Comparison of ENCODE assay signal across 1 cellular context in the genomic region with DNA sequence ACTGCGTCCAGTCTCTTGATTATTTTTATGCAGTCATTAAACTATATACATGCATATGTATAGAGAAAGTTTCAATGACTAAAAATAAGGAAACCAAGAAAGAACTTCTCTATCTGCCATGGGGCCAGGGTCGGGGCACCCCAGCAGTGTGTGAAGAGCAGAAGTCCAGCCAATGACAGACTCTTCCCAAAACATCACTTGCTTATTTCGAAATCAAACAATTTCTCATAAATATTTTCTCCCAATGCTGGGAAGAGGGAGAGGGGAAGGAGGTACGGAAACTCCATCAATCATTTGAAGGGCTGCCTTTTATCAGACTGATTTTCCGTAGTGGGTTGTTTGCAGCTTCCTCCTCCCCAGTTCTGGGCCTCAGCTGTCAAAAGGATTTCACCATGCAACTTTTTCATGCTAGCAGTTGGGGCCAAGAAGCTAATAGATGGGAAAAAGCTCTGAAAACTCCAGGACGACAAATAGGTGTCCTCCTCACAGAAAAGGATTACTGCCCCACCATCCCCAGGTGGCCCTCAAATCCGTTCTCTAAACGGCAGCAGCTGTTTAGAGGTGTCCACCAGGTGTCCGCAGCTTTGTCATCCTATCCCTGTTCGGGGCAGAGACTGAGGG.
TF ChIP-seq lines count a peak whose summit lies in the region.

No MANE protein-coding gene starts in this region.

TF ChIP-seq in HepG2, 621 proteins besides CTCF, POLR2A, EP300 and RAD21 (continues in another document):
- TF ChIP-seq RXRB (CRISPR knock-in tag; IDR thresholded peaks at IDR 0.05; ENCODE audit: borderline replicate concordance) (peak; percentile 24; the same call in 1 of the 2 replicates), ZNF629 (CRISPR knock-in tag; conservative IDR thresholded peaks at IDR 0.05) (no peak), NFE2 (CRISPR knock-in tag; IDR thresholded peaks at IDR 0.05) (no peak), SIN3A (IDR thresholded peaks at IDR 0.05; ENCODE audit: borderline replicate concordance, low read depth, low read length) (0 out of 2 replicates have a peak, but pooled peaks have one; percentile 11), KLF6 (CRISPR knock-in tag; IDR thresholded peaks at IDR 0.05) (no peak; the same call in 1 of the 2 replicates), MIER2 (CRISPR knock-in tag; IDR thresholded peaks at IDR 0.05) (no peak), ZNF567 (CRISPR knock-in tag; IDR thresholded peaks at IDR 0.05; ENCODE audit: borderline replicate concordance) (no peak), MEF2D (CRISPR knock-in tag; IDR thresholded peaks at IDR 0.05) (0 out of 2 replicates have a peak, but pooled peaks have one; percentile 22), GATAD1 (CRISPR knock-in tag; IDR thresholded peaks at IDR 0.05) (no peak), IKZF1 (IDR thresholded peaks at IDR 0.05) (no peak), PPARG (CRISPR knock-in tag; conservative IDR thresholded peaks at IDR 0.05) (no peak), ZNF496 (CRISPR knock-in tag; IDR thresholded peaks at IDR 0.05; ENCODE audit: insufficient replicate concordance) (no peak), CEBPG (CRISPR knock-in tag; IDR thresholded peaks at IDR 0.05) (no peak), KDM6A (CRISPR knock-in tag; IDR thresholded peaks at IDR 0.05; ENCODE audit: low read depth) (no peak), MXI1 (IDR thresholded peaks at IDR 0.05; ENCODE audit: borderline replicate concordance, low read depth, low read length) (no peak), ZBTB20 (CRISPR knock-in tag; IDR thresholded peaks at IDR 0.05; ENCODE audit: borderline replicate concordance, low read depth) (no peak), NFYB (CRISPR knock-in tag; IDR thresholded peaks at IDR 0.05) (no peak), MEIS2 (CRISPR knock-in tag; IDR thresholded peaks at IDR 0.05) (no peak), ZBTB21 (CRISPR knock-in tag; IDR thresholded peaks at IDR 0.05) (0 out of 2 replicates have a peak, but pooled peaks have one; percentile 7), ZNF441 (CRISPR knock-in tag; IDR thresholded peaks at IDR 0.05; ENCODE audit: borderline replicate concordance) (peak; percentile 23; the same call in 1 of the 2 replicates), JUN (CRISPR knock-in tag; IDR thresholded peaks at IDR 0.05) (no peak), ISX (CRISPR knock-in tag; conservative IDR thresholded peaks at IDR 0.05) (no peak), U2AF1 (optimal IDR thresholded peaks at IDR 0.05; ENCODE audit: low read depth, low read length) (no peak), SUZ12 (IDR thresholded peaks at IDR 0.05; ENCODE audit: low read depth, low read length) (no peak), ZEB1 (IDR thresholded peaks at IDR 0.05; ENCODE audit: insufficient replicate concordance, low read depth) (peak; percentile 32), ZSCAN31 (CRISPR knock-in tag; IDR thresholded peaks at IDR 0.05; ENCODE audit: low read depth) (no peak), TP53 (CRISPR knock-in tag; conservative IDR thresholded peaks at IDR 0.05) (no peak), HNRNPL (IDR thresholded peaks at IDR 0.05; ENCODE audit: low read depth, low read length) (no peak; the same call in 1 of the 2 replicates), STAG1 (CRISPR knock-in tag; IDR thresholded peaks at IDR 0.05) (peak; percentile 28; the same call in 1 of the 2 replicates)
- TF ChIP-seq, protein P1, sequence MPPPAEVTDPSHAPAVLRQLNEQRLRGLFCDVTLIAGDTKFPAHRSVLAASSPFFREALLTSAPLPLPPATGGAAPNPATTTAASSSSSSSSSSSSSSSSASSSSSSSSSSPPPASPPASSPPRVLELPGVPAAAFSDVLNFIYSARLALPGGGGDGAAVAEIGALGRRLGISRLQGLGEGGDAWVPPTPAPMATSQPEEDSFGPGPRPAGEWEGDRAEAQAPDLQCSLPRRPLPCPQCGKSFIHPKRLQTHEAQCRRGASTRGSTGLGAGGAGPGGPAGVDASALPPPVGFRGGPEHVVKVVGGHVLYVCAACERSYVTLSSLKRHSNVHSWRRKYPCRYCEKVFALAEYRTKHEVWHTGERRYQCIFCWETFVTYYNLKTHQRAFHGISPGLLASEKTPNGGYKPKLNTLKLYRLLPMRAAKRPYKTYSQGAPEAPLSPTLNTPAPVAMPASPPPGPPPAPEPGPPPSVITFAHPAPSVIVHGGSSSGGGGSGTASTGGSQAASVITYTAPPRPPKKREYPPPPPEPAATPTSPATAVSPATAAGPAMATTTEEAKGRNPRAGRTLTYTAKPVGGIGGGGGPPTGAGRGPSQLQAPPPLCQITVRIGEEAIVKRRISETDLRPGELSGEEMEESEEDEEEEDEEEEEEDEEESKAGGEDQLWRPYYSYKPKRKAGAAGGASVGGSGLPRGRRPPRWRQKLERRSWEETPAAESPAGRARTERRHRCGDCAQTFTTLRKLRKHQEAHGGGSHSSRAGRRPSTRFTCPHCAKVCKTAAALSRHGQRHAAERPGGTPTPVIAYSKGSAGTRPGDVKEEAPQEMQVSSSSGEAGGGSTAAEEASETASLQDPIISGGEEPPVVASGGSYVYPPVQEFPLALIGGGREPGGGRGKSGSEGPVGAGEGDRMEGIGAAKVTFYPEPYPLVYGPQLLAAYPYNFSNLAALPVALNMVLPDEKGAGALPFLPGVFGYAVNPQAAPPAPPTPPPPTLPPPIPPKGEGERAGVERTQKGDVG (CRISPR knock-in tag; IDR thresholded peaks at IDR 0.05; ENCODE audit: borderline replicate concordance), result no peak
- TF ChIP-seq, protein P2, sequence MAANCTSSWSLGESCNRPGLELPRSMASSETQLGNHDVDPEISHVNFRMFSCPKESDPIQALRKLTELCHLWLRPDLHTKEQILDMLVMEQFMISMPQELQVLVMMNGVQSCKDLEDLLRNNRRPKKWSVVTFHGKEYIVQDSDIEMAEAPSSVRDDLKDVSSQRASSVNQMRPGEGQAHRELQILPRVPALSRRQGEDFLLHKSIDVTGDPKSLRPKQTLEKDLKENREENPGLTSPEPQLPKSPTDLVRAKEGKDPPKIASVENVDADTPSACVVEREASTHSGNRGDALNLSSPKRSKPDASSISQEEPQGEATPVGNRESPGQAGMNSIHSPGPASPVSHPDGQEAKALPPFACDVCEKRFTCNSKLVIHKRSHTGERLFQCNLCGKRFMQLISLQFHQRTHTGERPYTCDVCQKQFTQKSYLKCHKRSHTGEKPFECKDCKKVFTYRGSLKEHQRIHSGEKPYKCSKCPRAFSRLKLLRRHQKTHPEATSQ (CRISPR knock-in tag; IDR thresholded peaks at IDR 0.05; ENCODE audit: borderline replicate concordance), result no peak
- TF ChIP-seq, protein P3, sequence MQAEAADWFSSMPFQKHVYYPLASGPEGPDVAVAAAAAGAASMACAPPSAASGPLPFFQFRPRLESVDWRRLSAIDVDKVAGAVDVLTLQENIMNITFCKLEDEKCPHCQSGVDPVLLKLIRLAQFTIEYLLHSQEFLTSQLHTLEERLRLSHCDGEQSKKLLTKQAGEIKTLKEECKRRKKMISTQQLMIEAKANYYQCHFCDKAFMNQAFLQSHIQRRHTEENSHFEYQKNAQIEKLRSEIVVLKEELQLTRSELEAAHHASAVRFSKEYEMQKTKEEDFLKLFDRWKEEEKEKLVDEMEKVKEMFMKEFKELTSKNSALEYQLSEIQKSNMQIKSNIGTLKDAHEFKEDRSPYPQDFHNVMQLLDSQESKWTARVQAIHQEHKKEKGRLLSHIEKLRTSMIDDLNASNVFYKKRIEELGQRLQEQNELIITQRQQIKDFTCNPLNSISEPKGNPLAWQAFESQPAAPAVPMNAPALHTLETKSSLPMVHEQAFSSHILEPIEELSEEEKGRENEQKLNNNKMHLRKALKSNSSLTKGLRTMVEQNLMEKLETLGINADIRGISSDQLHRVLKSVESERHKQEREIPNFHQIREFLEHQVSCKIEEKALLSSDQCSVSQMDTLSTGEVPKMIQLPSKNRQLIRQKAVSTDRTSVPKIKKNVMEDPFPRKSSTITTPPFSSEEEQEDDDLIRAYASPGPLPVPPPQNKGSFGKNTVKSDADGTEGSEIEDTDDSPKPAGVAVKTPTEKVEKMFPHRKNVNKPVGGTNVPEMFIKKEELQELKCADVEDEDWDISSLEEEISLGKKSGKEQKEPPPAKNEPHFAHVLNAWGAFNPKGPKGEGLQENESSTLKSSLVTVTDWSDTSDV (CRISPR knock-in tag; IDR thresholded peaks at IDR 0.05), result no peak
- TF ChIP-seq, protein P4, sequence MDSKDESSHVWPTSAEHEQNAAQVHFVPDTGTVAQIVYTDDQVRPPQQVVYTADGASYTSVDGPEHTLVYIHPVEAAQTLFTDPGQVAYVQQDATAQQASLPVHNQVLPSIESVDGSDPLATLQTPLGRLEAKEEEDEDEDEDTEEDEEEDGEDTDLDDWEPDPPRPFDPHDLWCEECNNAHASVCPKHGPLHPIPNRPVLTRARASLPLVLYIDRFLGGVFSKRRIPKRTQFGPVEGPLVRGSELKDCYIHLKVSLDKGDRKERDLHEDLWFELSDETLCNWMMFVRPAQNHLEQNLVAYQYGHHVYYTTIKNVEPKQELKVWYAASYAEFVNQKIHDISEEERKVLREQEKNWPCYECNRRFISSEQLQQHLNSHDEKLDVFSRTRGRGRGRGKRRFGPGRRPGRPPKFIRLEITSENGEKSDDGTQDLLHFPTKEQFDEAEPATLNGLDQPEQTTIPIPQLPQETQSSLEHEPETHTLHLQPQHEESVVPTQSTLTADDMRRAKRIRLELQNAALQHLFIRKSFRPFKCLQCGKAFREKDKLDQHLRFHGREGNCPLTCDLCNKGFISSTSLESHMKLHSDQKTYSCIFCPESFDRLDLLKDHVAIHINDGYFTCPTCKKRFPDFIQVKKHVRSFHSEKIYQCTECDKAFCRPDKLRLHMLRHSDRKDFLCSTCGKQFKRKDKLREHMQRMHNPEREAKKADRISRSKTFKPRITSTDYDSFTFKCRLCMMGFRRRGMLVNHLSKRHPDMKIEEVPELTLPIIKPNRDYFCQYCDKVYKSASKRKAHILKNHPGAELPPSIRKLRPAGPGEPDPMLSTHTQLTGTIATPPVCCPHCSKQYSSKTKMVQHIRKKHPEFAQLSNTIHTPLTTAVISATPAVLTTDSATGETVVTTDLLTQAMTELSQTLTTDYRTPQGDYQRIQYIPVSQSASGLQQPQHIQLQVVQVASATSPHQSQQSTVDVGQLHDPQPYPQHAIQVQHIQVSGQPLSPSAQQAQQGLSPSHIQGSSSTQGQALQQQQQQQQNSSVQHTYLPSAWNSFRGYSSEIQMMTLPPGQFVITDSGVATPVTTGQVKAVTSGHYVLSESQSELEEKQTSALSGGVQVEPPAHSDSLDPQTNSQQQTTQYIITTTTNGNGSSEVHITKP (CRISPR knock-in tag; IDR thresholded peaks at IDR 0.05; ENCODE audit: low read depth), result no peak
- TF ChIP-seq, protein P5, sequence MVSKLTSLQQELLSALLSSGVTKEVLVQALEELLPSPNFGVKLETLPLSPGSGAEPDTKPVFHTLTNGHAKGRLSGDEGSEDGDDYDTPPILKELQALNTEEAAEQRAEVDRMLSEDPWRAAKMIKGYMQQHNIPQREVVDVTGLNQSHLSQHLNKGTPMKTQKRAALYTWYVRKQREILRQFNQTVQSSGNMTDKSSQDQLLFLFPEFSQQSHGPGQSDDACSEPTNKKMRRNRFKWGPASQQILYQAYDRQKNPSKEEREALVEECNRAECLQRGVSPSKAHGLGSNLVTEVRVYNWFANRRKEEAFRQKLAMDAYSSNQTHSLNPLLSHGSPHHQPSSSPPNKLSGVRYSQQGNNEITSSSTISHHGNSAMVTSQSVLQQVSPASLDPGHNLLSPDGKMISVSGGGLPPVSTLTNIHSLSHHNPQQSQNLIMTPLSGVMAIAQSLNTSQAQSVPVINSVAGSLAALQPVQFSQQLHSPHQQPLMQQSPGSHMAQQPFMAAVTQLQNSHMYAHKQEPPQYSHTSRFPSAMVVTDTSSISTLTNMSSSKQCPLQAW (CRISPR knock-in tag; IDR thresholded peaks at IDR 0.05), result 0 out of 2 replicates have a peak, but pooled peaks have one; percentile 17
- TF ChIP-seq, protein P6, sequence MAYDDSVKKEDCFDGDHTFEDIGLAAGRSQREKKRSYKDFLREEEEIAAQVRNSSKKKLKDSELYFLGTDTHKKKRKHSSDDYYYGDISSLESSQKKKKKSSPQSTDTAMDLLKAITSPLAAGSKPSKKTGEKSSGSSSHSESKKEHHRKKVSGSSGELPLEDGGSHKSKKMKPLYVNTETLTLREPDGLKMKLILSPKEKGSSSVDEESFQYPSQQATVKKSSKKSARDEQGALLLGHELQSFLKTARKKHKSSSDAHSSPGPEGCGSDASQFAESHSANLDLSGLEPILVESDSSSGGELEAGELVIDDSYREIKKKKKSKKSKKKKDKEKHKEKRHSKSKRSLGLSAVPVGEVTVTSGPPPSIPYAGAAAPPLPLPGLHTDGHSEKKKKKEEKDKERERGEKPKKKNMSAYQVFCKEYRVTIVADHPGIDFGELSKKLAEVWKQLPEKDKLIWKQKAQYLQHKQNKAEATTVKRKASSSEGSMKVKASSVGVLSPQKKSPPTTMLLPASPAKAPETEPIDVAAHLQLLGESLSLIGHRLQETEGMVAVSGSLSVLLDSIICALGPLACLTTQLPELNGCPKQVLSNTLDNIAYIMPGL (CRISPR knock-in tag; IDR thresholded peaks at IDR 0.05; ENCODE audit: borderline replicate concordance in 1 of 2, low read depth in 1 of 2), result no peak; a peak in 1 of 4 replicates
- TF ChIP-seq, protein P7, sequence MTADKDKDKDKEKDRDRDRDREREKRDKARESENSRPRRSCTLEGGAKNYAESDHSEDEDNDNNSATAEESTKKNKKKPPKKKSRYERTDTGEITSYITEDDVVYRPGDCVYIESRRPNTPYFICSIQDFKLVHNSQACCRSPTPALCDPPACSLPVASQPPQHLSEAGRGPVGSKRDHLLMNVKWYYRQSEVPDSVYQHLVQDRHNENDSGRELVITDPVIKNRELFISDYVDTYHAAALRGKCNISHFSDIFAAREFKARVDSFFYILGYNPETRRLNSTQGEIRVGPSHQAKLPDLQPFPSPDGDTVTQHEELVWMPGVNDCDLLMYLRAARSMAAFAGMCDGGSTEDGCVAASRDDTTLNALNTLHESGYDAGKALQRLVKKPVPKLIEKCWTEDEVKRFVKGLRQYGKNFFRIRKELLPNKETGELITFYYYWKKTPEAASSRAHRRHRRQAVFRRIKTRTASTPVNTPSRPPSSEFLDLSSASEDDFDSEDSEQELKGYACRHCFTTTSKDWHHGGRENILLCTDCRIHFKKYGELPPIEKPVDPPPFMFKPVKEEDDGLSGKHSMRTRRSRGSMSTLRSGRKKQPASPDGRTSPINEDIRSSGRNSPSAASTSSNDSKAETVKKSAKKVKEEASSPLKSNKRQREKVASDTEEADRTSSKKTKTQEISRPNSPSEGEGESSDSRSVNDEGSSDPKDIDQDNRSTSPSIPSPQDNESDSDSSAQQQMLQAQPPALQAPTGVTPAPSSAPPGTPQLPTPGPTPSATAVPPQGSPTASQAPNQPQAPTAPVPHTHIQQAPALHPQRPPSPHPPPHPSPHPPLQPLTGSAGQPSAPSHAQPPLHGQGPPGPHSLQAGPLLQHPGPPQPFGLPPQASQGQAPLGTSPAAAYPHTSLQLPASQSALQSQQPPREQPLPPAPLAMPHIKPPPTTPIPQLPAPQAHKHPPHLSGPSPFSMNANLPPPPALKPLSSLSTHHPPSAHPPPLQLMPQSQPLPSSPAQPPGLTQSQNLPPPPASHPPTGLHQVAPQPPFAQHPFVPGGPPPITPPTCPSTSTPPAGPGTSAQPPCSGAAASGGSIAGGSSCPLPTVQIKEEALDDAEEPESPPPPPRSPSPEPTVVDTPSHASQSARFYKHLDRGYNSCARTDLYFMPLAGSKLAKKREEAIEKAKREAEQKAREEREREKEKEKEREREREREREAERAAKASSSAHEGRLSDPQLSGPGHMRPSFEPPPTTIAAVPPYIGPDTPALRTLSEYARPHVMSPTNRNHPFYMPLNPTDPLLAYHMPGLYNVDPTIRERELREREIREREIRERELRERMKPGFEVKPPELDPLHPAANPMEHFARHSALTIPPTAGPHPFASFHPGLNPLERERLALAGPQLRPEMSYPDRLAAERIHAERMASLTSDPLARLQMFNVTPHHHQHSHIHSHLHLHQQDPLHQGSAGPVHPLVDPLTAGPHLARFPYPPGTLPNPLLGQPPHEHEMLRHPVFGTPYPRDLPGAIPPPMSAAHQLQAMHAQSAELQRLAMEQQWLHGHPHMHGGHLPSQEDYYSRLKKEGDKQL (CRISPR knock-in tag; IDR thresholded peaks at IDR 0.05; ENCODE audit: low read depth), result no peak
- TF ChIP-seq, protein P8, sequence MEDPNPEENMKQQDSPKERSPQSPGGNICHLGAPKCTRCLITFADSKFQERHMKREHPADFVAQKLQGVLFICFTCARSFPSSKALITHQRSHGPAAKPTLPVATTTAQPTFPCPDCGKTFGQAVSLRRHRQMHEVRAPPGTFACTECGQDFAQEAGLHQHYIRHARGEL (CRISPR knock-in tag; IDR thresholded peaks at IDR 0.05), result no peak
